8 cellular contexts compared by ENCODE assay signal in the genomic region with DNA sequence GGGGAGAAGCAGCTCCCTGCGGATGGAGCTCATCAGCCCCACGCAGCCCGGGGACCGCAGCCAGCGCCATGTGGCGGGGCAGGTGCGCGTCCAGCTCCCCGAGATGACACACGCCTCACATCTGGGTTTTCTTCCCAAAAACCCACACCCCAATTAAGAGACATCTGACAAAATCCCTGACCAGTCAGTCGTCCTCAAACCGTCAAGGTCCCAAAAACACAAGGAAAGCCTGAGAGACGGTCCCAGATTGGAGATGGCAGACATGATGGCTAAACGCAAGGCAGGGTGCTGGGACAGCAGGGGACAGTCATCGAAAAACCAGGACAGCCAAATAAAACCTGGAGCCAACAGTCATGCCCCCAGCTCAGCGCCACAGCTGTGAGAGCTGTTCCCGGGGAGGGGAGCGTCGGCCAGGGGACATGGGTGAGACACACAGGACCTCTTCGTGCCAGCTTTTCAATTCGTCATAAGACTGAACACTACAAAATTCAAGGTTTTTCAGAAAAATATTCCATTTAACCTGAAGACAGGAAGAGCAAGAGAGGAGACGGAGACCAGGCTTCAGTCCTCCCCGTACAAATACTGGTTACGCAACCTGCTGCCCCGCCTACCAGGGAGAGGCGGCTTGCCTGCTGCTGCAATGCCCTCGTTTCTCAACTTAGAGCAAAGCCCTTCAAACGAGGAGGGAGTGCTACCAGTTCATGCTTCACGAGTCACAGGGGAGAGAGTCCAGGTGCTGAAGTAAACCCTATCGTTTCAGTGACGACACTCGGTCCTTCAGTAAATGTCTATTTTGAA. TPM values are rescaled to one million over a fixed set of nuclear protein-coding genes. Genes with fewer than 3 reads are reported as not detected.
DNase-seq lines count a peak whose midpoint lies in the region; ATAC-seq and TF ChIP-seq lines count a peak whose summit lies in the region.

No MANE protein-coding gene starts in this region.

- POLR2A ChIA-PET in activated CD4-positive, alpha-beta T cell treated with anti-CD3 and anti-CD28 coated beads for 36 hours (lab: Charles Lee) = no interaction called here
- POLR2A ChIA-PET in OCI-LY7 (lab: Charles Lee) = no interaction called here

- H3K36me3 Mint-ChIP-seq in osteocyte (ENCODE audit: unreplicated experiment) = no peaks in the 10 kb centered on the region
- peaks cover 1% of the 10 kb centered on the region for H3K36me3 Mint-ChIP-seq in activated CD4-positive, alpha-beta T cell treated with anti-CD3 and anti-CD28 coated beads for 36 hours (ENCODE audit: low read depth)

- peak; percentile 94 for ATAC-seq in RWPE2 (ENCODE audit: low read depth)
- ATAC-seq in gastroesophageal sphincter = peak; percentile 96
- ATAC-seq in activated CD4-positive, alpha-beta T cell treated with anti-CD3 and anti-CD28 coated beads for 36 hours = no peak
- ATAC-seq in HG02759 (IDR thresholded peaks at IDR 0.05; ENCODE audit: unreplicated experiment) = no peak

- H3K27ac Mint-ChIP-seq in osteocyte (ENCODE audit: unreplicated experiment) = no peak overlapping the region
- no peak overlapping the region for H3K27ac Mint-ChIP-seq in activated CD4-positive, alpha-beta T cell treated with anti-CD3 and anti-CD28 coated beads for 36 hours

- H3K9me3 ChIP-seq in RWPE2 (ENCODE audit: severe bottlenecking) (no peaks in the 10 kb centered on the region), gastroesophageal sphincter (no peaks in the 10 kb centered on the region), OCI-LY7 (ENCODE audit: low read length) (no peaks in the 10 kb centered on the region)

- DNase-seq in H4 (ENCODE audit: low spot score) (peak; percentile 65), RWPE2 (ENCODE audit: low spot score) (peak; percentile 84), osteocyte (ENCODE audit: extremely low spot score, unreplicated experiment) (peak; percentile 73), NCI-H446 treated with DMSO at 0.1 percent for 48 hours (lab: John Stamatoyannopoulos, UW) (no peak), OCI-LY7 (ENCODE audit: low spot score) (no peak)
- DNase-seq in activated CD4-positive, alpha-beta T cell treated with anti-CD3 and anti-CD28 coated beads for 36 hours = no peak

- no TSS peak for BruUV-seq in OCI-LY7 (replicated peaks; lab: Mats Ljungman, UMichigan)

- H3K4me1 Mint-ChIP-seq in osteocyte (ENCODE audit: unreplicated experiment) = peaks cover 24% of the 10 kb centered on the region
- peaks cover 8% of the 10 kb centered on the region for H3K4me1 Mint-ChIP-seq in activated CD4-positive, alpha-beta T cell treated with anti-CD3 and anti-CD28 coated beads for 36 hours

- TF ChIP-seq CTCF in RWPE2 (IDR thresholded peaks at IDR 0.05; ENCODE audit: poor library complexity, severe bottlenecking) (no peak), gastroesophageal sphincter (IDR thresholded peaks at IDR 0.05) (no peak), osteocyte (IDR thresholded peaks at IDR 0.05) (no peak), OCI-LY7 (conservative IDR thresholded peaks at IDR 0.05; ENCODE audit: low read length) (no peak)

- 64 to 90% methylated on average over 11 to 27 of the region's 32 CpGs for WGBS in gastroesophageal sphincter (ENCODE audit: low coverage in 1 of 2), 2 donors

- no peak for TF ChIP-seq EP300 in gastroesophageal sphincter (IDR thresholded peaks at IDR 0.05)

- no peak overlapping the region for H3K4me3 Mint-ChIP-seq in osteocyte (ENCODE audit: unreplicated experiment)
- H3K4me3 Mint-ChIP-seq in activated CD4-positive, alpha-beta T cell treated with anti-CD3 and anti-CD28 coated beads for 36 hours = no peak overlapping the region

- H3K4me3 ChIP-seq in RWPE2 (ENCODE audit: severe bottlenecking) (no peak overlapping the region), gastroesophageal sphincter (no peak overlapping the region), OCI-LY7 (ENCODE audit: low read depth, low read length, poor library complexity, severe bottlenecking) (no peak overlapping the region)

- H3K27ac ChIP-seq in RWPE2 (ENCODE audit: poor library complexity, severe bottlenecking) = no peak overlapping the region
- peak overlapping the region; percentile 58 to 90 (median 79) for H3K27ac ChIP-seq in gastroesophageal sphincter
- H3K27ac ChIP-seq in OCI-LY7 (ENCODE audit: low read depth, low read length, poor library complexity, severe bottlenecking) = no peak overlapping the region

- H3K4me2 ChIP-seq in OCI-LY7 (ENCODE audit: low read length) = no peak overlapping the region

- peaks cover 8% of the 10 kb centered on the region for H3K36me3 ChIP-seq in RWPE2 (ENCODE audit: low read depth)
- H3K36me3 ChIP-seq in gastroesophageal sphincter = peaks cover 0 to 35% of the 10 kb centered on the region in 2 donors
- peaks cover 9% of the 10 kb centered on the region; the same call in 1 of the 2 replicates for H3K36me3 ChIP-seq in OCI-LY7 (ENCODE audit: insufficient read depth, low read length)

- H3K4me1 ChIP-seq in RWPE2 (ENCODE audit: insufficient read depth, poor library complexity, severe bottlenecking) (peaks cover 14% of the 10 kb centered on the region), gastroesophageal sphincter (peaks cover 0 to 76% (median 23%) of the 10 kb centered on the region in 3 donors), OCI-LY7 (ENCODE audit: insufficient read depth, low read length, poor library complexity, severe bottlenecking) (no peaks in the 10 kb centered on the region)

- no peaks in the 10 kb centered on the region for H3K27me3 ChIP-seq in RWPE2 (ENCODE audit: insufficient read depth, poor library complexity, severe bottlenecking)
- H3K27me3 ChIP-seq in gastroesophageal sphincter = no peaks in the 10 kb centered on the region

- no peak overlapping the region for H2AFZ ChIP-seq in OCI-LY7 (ENCODE audit: low read length)

- CTCF ChIA-PET in activated CD4-positive, alpha-beta T cell treated with anti-CD3 and anti-CD28 coated beads for 36 hours (lab: Charles Lee) = no interaction called here
- CTCF ChIA-PET in OCI-LY7 (lab: Charles Lee; ENCODE audit: unreplicated experiment) = no interaction called here

- H3K9me3 Mint-ChIP-seq in osteocyte (ENCODE audit: unreplicated experiment) = no peaks in the 10 kb centered on the region
- H3K9me3 Mint-ChIP-seq in activated CD4-positive, alpha-beta T cell treated with anti-CD3 and anti-CD28 coated beads for 36 hours (ENCODE audit: low read depth) = no peaks in the 10 kb centered on the region

- H3K9me2 ChIP-seq in OCI-LY7 (ENCODE audit: insufficient read depth, low read length) = no peaks in the 10 kb centered on the region

- no peaks in the 10 kb centered on the region for H4K20me1 ChIP-seq in OCI-LY7 (ENCODE audit: insufficient read depth, low read length)

- no peaks in the 10 kb centered on the region for H3K79me2 ChIP-seq in OCI-LY7 (ENCODE audit: insufficient read depth, low read depth, low read length)

- intact Hi-C loops in activated CD4-positive, alpha-beta T cell treated with anti-CD3 and anti-CD28 coated beads for 36 hours (cut with DNase I, micrococcal nuclease) = no loop called here
- intact Hi-C loops in OCI-LY7 (cut with micrococcal nuclease; ENCODE audit: unreplicated experiment) = no loop called here

- no peaks in the 10 kb centered on the region for H3K27me3 Mint-ChIP-seq in osteocyte (ENCODE audit: unreplicated experiment)
- no peaks in the 10 kb centered on the region for H3K27me3 Mint-ChIP-seq in activated CD4-positive, alpha-beta T cell treated with anti-CD3 and anti-CD28 coated beads for 36 hours

- no peak for TF ChIP-seq POLR2A in gastroesophageal sphincter (IDR thresholded peaks at IDR 0.05)

RNA-seq across cellular contexts. Expression of a gene that starts 10.5 kb away (rescaled TPM):
- total RNA-seq in H4 (2014; rRNA removed; shearing (Covaris generic)) = 18.6 and 26.9 TPM in 2 replicates
- 10 to 100 TPM; 42.3 to 70.6 (median 49.1) TPM for total RNA-seq in gastroesophageal sphincter
- total RNA-seq in osteocyte = 63.2 and 71.6 TPM in 2 replicates
- 10 to 100 TPM; 29.6 to 45.8 TPM for total RNA-seq in activated CD4-positive, alpha-beta T cell treated with anti-CD3 and anti-CD28 coated beads for 36 hours
- total RNA-seq in OCI-LY7 (2014; rRNA removed; shearing (Covaris generic)) = 15.9 and 21.7 TPM in 2 replicates
- 37.1 and 37.5 TPM in 2 replicates for total RNA-seq in OCI-LY7 (2022)

Comparison
In these comparisons a context has a peak if more than half of its experiments do, and no peak if none do; other contexts are left out.
1. DNase-seq: peak in H4 (single experiment), RWPE2 (single experiment) and osteocyte (single experiment); none in activated CD4-positive, alpha-beta T cell treated with anti-CD3 and anti-CD28 coated beads for 36 hours (single experiment), NCI-H446 treated with DMSO at 0.1 percent for 48 hours (single experiment) and OCI-LY7 (single experiment).
2. ATAC-seq: peak in RWPE2 (single experiment) and gastroesophageal sphincter (single experiment); none in activated CD4-positive, alpha-beta T cell treated with anti-CD3 and anti-CD28 coated beads for 36 hours (single experiment) and HG02759 (single experiment).
3. H3K27ac ChIP-seq: peak in gastroesophageal sphincter (4 of 4); none in RWPE2 (single experiment) and OCI-LY7 (single experiment).